ENCODE assay signal across 1 cellular context in genomic region chr10:100345570-100346330, GRCh38.
TF ChIP-seq lines count a peak whose summit lies in the region.

No MANE protein-coding gene starts in this region.

TF ChIP-seq in HepG2, 621 proteins besides CTCF, POLR2A, EP300 and RAD21 (continued from another document and continues in another):
- TF ChIP-seq, protein P1, sequence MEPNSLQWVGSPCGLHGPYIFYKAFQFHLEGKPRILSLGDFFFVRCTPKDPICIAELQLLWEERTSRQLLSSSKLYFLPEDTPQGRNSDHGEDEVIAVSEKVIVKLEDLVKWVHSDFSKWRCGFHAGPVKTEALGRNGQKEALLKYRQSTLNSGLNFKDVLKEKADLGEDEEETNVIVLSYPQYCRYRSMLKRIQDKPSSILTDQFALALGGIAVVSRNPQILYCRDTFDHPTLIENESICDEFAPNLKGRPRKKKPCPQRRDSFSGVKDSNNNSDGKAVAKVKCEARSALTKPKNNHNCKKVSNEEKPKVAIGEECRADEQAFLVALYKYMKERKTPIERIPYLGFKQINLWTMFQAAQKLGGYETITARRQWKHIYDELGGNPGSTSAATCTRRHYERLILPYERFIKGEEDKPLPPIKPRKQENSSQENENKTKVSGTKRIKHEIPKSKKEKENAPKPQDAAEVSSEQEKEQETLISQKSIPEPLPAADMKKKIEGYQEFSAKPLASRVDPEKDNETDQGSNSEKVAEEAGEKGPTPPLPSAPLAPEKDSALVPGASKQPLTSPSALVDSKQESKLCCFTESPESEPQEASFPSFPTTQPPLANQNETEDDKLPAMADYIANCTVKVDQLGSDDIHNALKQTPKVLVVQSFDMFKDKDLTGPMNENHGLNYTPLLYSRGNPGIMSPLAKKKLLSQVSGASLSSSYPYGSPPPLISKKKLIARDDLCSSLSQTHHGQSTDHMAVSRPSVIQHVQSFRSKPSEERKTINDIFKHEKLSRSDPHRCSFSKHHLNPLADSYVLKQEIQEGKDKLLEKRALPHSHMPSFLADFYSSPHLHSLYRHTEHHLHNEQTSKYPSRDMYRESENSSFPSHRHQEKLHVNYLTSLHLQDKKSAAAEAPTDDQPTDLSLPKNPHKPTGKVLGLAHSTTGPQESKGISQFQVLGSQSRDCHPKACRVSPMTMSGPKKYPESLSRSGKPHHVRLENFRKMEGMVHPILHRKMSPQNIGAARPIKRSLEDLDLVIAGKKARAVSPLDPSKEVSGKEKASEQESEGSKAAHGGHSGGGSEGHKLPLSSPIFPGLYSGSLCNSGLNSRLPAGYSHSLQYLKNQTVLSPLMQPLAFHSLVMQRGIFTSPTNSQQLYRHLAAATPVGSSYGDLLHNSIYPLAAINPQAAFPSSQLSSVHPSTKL (CRISPR knock-in tag; IDR thresholded peaks at IDR 0.05), result 0 out of 2 replicates have a peak, but pooled peaks have one; percentile 23
- no peak; the same call in 1 of the 2 replicates for TF ChIP-seq RXRA (CRISPR knock-in tag; IDR thresholded peaks at IDR 0.05)
- TF ChIP-seq ZNF567 (CRISPR knock-in tag; IDR thresholded peaks at IDR 0.05; ENCODE audit: borderline replicate concordance), result no peak
- TF ChIP-seq USF2 (IDR thresholded peaks at IDR 0.05; ENCODE audit: low read depth, low read length), result no peak
- no peak for TF ChIP-seq USF2 (CRISPR knock-in tag; IDR thresholded peaks at IDR 0.05; ENCODE audit: borderline replicate concordance)
- no peak for TF ChIP-seq NFE2L2 (IDR thresholded peaks at IDR 0.05; ENCODE audit: low read length)
- TF ChIP-seq, protein P2, sequence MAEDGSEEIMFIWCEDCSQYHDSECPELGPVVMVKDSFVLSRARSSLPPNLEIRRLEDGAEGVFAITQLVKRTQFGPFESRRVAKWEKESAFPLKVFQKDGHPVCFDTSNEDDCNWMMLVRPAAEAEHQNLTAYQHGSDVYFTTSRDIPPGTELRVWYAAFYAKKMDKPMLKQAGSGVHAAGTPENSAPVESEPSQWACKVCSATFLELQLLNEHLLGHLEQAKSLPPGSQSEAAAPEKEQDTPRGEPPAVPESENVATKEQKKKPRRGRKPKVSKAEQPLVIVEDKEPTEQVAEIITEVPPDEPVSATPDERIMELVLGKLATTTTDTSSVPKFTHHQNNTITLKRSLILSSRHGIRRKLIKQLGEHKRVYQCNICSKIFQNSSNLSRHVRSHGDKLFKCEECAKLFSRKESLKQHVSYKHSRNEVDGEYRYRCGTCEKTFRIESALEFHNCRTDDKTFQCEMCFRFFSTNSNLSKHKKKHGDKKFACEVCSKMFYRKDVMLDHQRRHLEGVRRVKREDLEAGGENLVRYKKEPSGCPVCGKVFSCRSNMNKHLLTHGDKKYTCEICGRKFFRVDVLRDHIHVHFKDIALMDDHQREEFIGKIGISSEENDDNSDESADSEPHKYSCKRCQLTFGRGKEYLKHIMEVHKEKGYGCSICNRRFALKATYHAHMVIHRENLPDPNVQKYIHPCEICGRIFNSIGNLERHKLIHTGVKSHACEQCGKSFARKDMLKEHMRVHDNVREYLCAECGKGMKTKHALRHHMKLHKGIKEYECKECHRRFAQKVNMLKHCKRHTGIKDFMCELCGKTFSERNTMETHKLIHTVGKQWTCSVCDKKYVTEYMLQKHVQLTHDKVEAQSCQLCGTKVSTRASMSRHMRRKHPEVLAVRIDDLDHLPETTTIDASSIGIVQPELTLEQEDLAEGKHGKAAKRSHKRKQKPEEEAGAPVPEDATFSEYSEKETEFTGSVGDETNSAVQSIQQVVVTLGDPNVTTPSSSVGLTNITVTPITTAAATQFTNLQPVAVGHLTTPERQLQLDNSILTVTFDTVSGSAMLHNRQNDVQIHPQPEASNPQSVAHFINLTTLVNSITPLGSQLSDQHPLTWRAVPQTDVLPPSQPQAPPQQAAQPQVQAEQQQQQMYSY (CRISPR knock-in tag; IDR thresholded peaks at IDR 0.05), result peak; percentile 76; the same call in 1 of the 2 replicates
- no peak; the same call in 1 of the 2 replicates for TF ChIP-seq ZMYM3 (CRISPR knock-in tag; IDR thresholded peaks at IDR 0.05)
- TF ChIP-seq ZC3H13 (CRISPR knock-in tag; IDR thresholded peaks at IDR 0.05), result no peak
- no peak for TF ChIP-seq FOXA1 (IDR thresholded peaks at IDR 0.05)
- TF ChIP-seq FOXA1 (CRISPR knock-in tag; IDR thresholded peaks at IDR 0.05), result no peak
- no peak for TF ChIP-seq YEATS4 (CRISPR knock-in tag; IDR thresholded peaks at IDR 0.05; ENCODE audit: borderline replicate concordance)
- no peak for TF ChIP-seq ZSCAN9 (CRISPR knock-in tag; IDR thresholded peaks at IDR 0.05; ENCODE audit: borderline replicate concordance)
- 0 out of 2 replicates have a peak, but pooled peaks have one; percentile 17 for TF ChIP-seq ZNF629 (CRISPR knock-in tag; conservative IDR thresholded peaks at IDR 0.05)
- no peak; the same call in 1 of the 2 replicates for TF ChIP-seq ZNF431 (CRISPR knock-in tag; IDR thresholded peaks at IDR 0.05; ENCODE audit: borderline replicate concordance, low read depth)
- TF ChIP-seq ZNF256 (CRISPR knock-in tag; conservative IDR thresholded peaks at IDR 0.05), result 0 out of 2 replicates have a peak, but pooled peaks have one; percentile 66
- TF ChIP-seq MBD4 (IDR thresholded peaks at IDR 0.05; ENCODE audit: borderline replicate concordance, low read length), result no peak
- TF ChIP-seq ZNF44 (CRISPR knock-in tag; IDR thresholded peaks at IDR 0.05), result no peak
- peak; percentile 65 for TF ChIP-seq MED1 (CRISPR knock-in tag; IDR thresholded peaks at IDR 0.05)
- TF ChIP-seq MXI1 (IDR thresholded peaks at IDR 0.05; ENCODE audit: borderline replicate concordance, low read depth, low read length), result peak; percentile 44; the same call in 1 of the 3 replicates
- TF ChIP-seq ZNF414 (CRISPR knock-in tag; IDR thresholded peaks at IDR 0.05), result 0 out of 2 replicates have a peak, but pooled peaks have one; percentile 22
- TF ChIP-seq ZNF552 (CRISPR knock-in tag; IDR thresholded peaks at IDR 0.05; ENCODE audit: borderline replicate concordance), result no peak
- TF ChIP-seq, protein P3, sequence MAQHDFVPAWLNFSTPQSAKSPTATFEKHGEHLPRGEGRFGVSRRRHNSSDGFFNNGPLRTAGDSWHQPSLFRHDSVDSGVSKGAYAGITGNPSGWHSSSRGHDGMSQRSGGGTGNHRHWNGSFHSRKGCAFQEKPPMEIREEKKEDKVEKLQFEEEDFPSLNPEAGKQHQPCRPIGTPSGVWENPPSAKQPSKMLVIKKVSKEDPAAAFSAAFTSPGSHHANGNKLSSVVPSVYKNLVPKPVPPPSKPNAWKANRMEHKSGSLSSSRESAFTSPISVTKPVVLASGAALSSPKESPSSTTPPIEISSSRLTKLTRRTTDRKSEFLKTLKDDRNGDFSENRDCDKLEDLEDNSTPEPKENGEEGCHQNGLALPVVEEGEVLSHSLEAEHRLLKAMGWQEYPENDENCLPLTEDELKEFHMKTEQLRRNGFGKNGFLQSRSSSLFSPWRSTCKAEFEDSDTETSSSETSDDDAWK (CRISPR knock-in tag; IDR thresholded peaks at IDR 0.05), result no peak
- TF ChIP-seq YEATS2 (CRISPR knock-in tag; IDR thresholded peaks at IDR 0.05; ENCODE audit: borderline replicate concordance), result 0 out of 2 replicates have a peak, but pooled peaks have one; percentile 21
- TF ChIP-seq KLF12 (CRISPR knock-in tag; IDR thresholded peaks at IDR 0.05; ENCODE audit: borderline replicate concordance), result 0 out of 2 replicates have a peak, but pooled peaks have one; percentile 41
- TF ChIP-seq TEAD3 (CRISPR knock-in tag; optimal IDR thresholded peaks at IDR 0.05; ENCODE audit: borderline replicate concordance), result peak; percentile 80
- TF ChIP-seq ZMYM2 (CRISPR knock-in tag; IDR thresholded peaks at IDR 0.05), result 0 out of 2 replicates have a peak, but pooled peaks have one; percentile 3
- TF ChIP-seq ZNF879 (CRISPR knock-in tag; IDR thresholded peaks at IDR 0.05), result 0 out of 2 replicates have a peak, but pooled peaks have one; percentile 38
- peak; percentile 29; the same call in 1 of the 2 replicates for TF ChIP-seq HNF4A (CRISPR knock-in tag; IDR thresholded peaks at IDR 0.05)
- no peak; the same call in 1 of the 2 replicates for TF ChIP-seq MIXL1 (CRISPR knock-in tag; IDR thresholded peaks at IDR 0.05)
- TF ChIP-seq ZNF546 (CRISPR knock-in tag; conservative IDR thresholded peaks at IDR 0.05), result no peak
- peak; percentile 22; the same call in 1 of the 2 replicates for TF ChIP-seq ZBTB7A (CRISPR knock-in tag; IDR thresholded peaks at IDR 0.05)
- TF ChIP-seq FOSL2 (CRISPR knock-in tag; IDR thresholded peaks at IDR 0.05), result peak; percentile 23; the same call in 1 of the 2 replicates
- TF ChIP-seq MTF1 (CRISPR knock-in tag; IDR thresholded peaks at IDR 0.05), result no peak
- TF ChIP-seq TCF12 (IDR thresholded peaks at IDR 0.05), result no peak
- TF ChIP-seq TCF12 (CRISPR knock-in tag; IDR thresholded peaks at IDR 0.05), result no peak
- no peak for TF ChIP-seq TP53 (CRISPR knock-in tag; conservative IDR thresholded peaks at IDR 0.05)
- no peak for TF ChIP-seq CC2D1A (CRISPR knock-in tag; IDR thresholded peaks at IDR 0.05)
- TF ChIP-seq ZNF800 (CRISPR knock-in tag; IDR thresholded peaks at IDR 0.05), result 0 out of 2 replicates have a peak, but pooled peaks have one; percentile 66
- TF ChIP-seq ZNF441 (CRISPR knock-in tag; IDR thresholded peaks at IDR 0.05; ENCODE audit: borderline replicate concordance), result no peak
- TF ChIP-seq FOXO4 (CRISPR knock-in tag; conservative IDR thresholded peaks at IDR 0.05), result no peak
- peak; percentile 55; the same call in 1 of the 2 replicates for TF ChIP-seq BRD4 (CRISPR knock-in tag; IDR thresholded peaks at IDR 0.05)
- TF ChIP-seq TCF7 (IDR thresholded peaks at IDR 0.05; ENCODE audit: low read depth), result no peak
- 0 out of 2 replicates have a peak, but pooled peaks have one; percentile 36 for TF ChIP-seq ISL2 (CRISPR knock-in tag; IDR thresholded peaks at IDR 0.05)
- TF ChIP-seq MIER2 (CRISPR knock-in tag; IDR thresholded peaks at IDR 0.05), result peak; percentile 78
- no peak for TF ChIP-seq ZNF747 (CRISPR knock-in tag; IDR thresholded peaks at IDR 0.05; ENCODE audit: borderline replicate concordance)
- 0 out of 2 replicates have a peak, but pooled peaks have one; percentile 44 for TF ChIP-seq MYC (CRISPR knock-in tag; IDR thresholded peaks at IDR 0.05; ENCODE audit: borderline replicate concordance)
- TF ChIP-seq ZNF878 (CRISPR knock-in tag; IDR thresholded peaks at IDR 0.05), result no peak
- TF ChIP-seq ZMAT3 (CRISPR knock-in tag; conservative IDR thresholded peaks at IDR 0.05), result no peak; the same call in 1 of the 2 replicates
- TF ChIP-seq GMEB2 (CRISPR knock-in tag; IDR thresholded peaks at IDR 0.05; ENCODE audit: low read depth), result no peak
